In genomic region chr7:142257958-142258357, GRCh38 we compare ENCODE assay signal across 27 cellular contexts. TPM values are rescaled to one million over a fixed set of nuclear protein-coding genes. Genes with fewer than 3 reads are reported as not detected.
"Had no signal": no experiment of that assay in that cellular context is flagged by ENCODE, and none has a peak within 500 bp of the region (broad histone marks: within the 10 kb centered on the region; RNA-seq: fewer than 3 reads in every experiment).

A gene with protein sequence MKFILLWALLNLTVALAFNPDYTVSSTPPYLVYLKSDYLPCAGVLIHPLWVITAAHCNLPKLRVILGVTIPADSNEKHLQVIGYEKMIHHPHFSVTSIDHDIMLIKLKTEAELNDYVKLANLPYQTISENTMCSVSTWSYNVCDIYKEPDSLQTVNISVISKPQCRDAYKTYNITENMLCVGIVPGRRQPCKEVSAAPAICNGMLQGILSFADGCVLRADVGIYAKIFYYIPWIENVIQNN (minus strand): TSS chr7:142258058. CDS start chr7:142257707, 351 bp downstream.

- H3K9me3 ChIP-seq: suprapubic skin, thoracic aorta, thyroid gland, tibial artery, tibial nerve, transverse colon, upper lobe of left lung, upper lobe of right lung, uterus, vagina had no signal

- H3K36me3 ChIP-seq: stomach, suprapubic skin, thoracic aorta, thyroid gland, tibial artery, tibial nerve, transverse colon, upper lobe of left lung, upper lobe of right lung, uterus, vagina had no signal

- H3K4me3 ChIP-seq: stomach, suprapubic skin, thoracic aorta, thyroid gland, tibial artery, tibial nerve, transverse colon, upper lobe of left lung, upper lobe of right lung, uterus, vagina had no signal

- H3K4me1 ChIP-seq: stomach, suprapubic skin, thyroid gland, tibial artery, tibial nerve, transverse colon, upper lobe of left lung, upper lobe of right lung, uterus, vagina had no signal

- H3K27ac ChIP-seq: stomach, suprapubic skin, thoracic aorta, thyroid gland, tibial artery, tibial nerve, transverse colon, upper lobe of left lung, upper lobe of right lung, uterus, vagina had no signal

- DNase-seq: stimulated activated CD4-positive, alpha-beta T cell treated with anti-CD3 and anti-CD28 coated beads, Interleukin-2, amount 100 ng/mL, for 24 hours; stimulated activated CD4-positive, alpha-beta T cell treated with anti-CD3 and anti-CD28 coated beads, Interleukin-2, amount 100 ng/mL, for 48 hours; stimulated activated CD4-positive, alpha-beta T cell treated with anti-CD3 and anti-CD28 coated beads, Interleukin-4, amount 100 ng/mL, for 1 hour; stimulated activated CD4-positive, alpha-beta T cell treated with anti-CD3 and anti-CD28 coated beads, Interleukin-4, amount 100 ng/mL, for 24 hours; stimulated activated CD4-positive, alpha-beta T cell treated with anti-CD3 and anti-CD28 coated beads, Interleukin-4, amount 100 ng/mL, for 4 hours; stimulated activated CD8-positive, alpha-beta memory T cell treated with anti-CD3 and anti-CD28 coated beads, Interleukin-4, amount 100 ng/mL, for 48 hours; stimulated activated naive B cell treated with anti-CD40 and anti-IgM and Interleukin-4, amounts not matched to agents 10 μg/mL and 1 μg/mL and 100 μg/mL, for 72 hours; stimulated activated naive CD4-positive, alpha-beta T cell; stimulated activated naive CD4-positive, alpha-beta T cell treated with Interleukin-2 at 50 U/mL for 16 hours; stimulated activated naive CD8-positive, alpha-beta T cell treated with anti-CD3 and anti-CD28 coated beads, Interleukin-15, amount 100 ng/mL, for 72 hours; stimulated activated naive CD8-positive, alpha-beta T cell treated with anti-CD3 and anti-CD28 coated beads, Interleukin-15, Interleukin-2, amounts not matched to agents 100 U/mL and 50 U/mL, for 24 hours; stomach; substantia nigra; thyroid gland; tibial artery; transverse colon; upper lobe of left lung; upper lobe of right lung; uterus had no signal

- H3K27me3 ChIP-seq: stomach, suprapubic skin, thyroid gland, tibial artery, tibial nerve, transverse colon, upper lobe of left lung, upper lobe of right lung, uterus, vagina had no signal

RNA-seq across cellular contexts. Expression of the gene that starts here (rescaled TPM):
- total RNA-seq: stomach, subcutaneous adipose tissue, suprapubic skin, temporal lobe, thoracic aorta, thyroid gland, tibial nerve, transverse colon, upper lobe of left lung, upper lobe of right lung, ureter, urinary bladder, uterus, vagina had no signal
- polyA plus RNA-seq: stomach, urinary bladder had no signal
